In genomic region chr12:72274926-72275325, GRCh38 we compare ENCODE assay signal across 12 cellular contexts. TPM values are rescaled to one million over a fixed set of nuclear protein-coding genes. Genes with fewer than 3 reads are reported as not detected.
DNase-seq lines count a peak whose midpoint lies in the region; ATAC-seq and TF ChIP-seq lines count a peak whose summit lies in the region.
"Had no signal": no experiment of that assay in that cellular context is flagged by ENCODE, and none has a peak within 500 bp of the region (broad histone marks: within the 10 kb centered on the region; RNA-seq: fewer than 3 reads in every experiment).

No MANE protein-coding gene starts in this region.

- no peaks in the 10 kb centered on the region for H3K27me3 ChIP-seq in ovary

- peak; percentile 25 for TF ChIP-seq POLR2A in ovary (IDR thresholded peaks at IDR 0.05)

- H3K4me1 ChIP-seq in ovary (ENCODE audit: insufficient read depth): peaks cover 5% of the 10 kb centered on the region

- TF ChIP-seq EP300 in ovary (IDR thresholded peaks at IDR 0.05): no peak

- in situ Hi-C loops in GM13977 (cut with MboI; ENCODE audit: low pct_unique_long_range_greater_than_20kb, low sequenced_read_pairs, unreplicated experiment): no loop called here

- no peak for TF ChIP-seq CTCF in epithelial cell of proximal tubule (conservative IDR thresholded peaks at IDR 0.05; ENCODE audit: low read depth, low read length)
- TF ChIP-seq CTCF in ovary (IDR thresholded peaks at IDR 0.05): no peak
- no peak for TF ChIP-seq CTCF in GM13977 (IDR thresholded peaks at IDR 0.05; ENCODE audit: extremely low read depth, insufficient read depth, missing control alignments)

- H3K4me3 ChIP-seq in epithelial cell of proximal tubule (ENCODE audit: low read depth, low read length): peak overlapping the region; percentile 90
- peak overlapping the region; percentile 60 for H3K4me3 ChIP-seq in ovary

- DNase-seq in AML-193 (lab: John Stamatoyannopoulos, UW) (peak; percentile 17 to 35), NOMO-1 (lab: John Stamatoyannopoulos, UW; ENCODE audit: unreplicated experiment in 2 of 2) (peak; percentile 57 to 89), epithelial cell of proximal tubule (ENCODE audit: low read depth) (no peak), ovary (peak in 2 of 5 donors; percentile 7 to 20), GM13977 (ENCODE audit: low spot score) (no peak), T-helper 1 cell (no peak)
- DNase-seq: CD4-positive, CD25-positive, alpha-beta regulatory T cell; effector CD4-positive, alpha-beta T cell; NCI-H1694; T-helper 2 cell had no signal

- H3K27ac ChIP-seq in ovary: peak overlapping the region in 1 of 2 donors; percentile 93

- no peaks in the 10 kb centered on the region for H3K36me3 ChIP-seq in ovary

- H3K9me3 ChIP-seq in ovary: no peaks in the 10 kb centered on the region

- 30 to 52% (median 45%) methylated on average over 1 of the region's 1 CpG for WGBS in ovary, 3 donors

- intact Hi-C loops in ovary (cut with DNase I): no loop called here

- ATAC-seq in HG03025 (IDR thresholded peaks at IDR 0.05; ENCODE audit: low FRiP score, unreplicated experiment) (no peak), HG02798 (IDR thresholded peaks at IDR 0.05; ENCODE audit: poor library complexity, unreplicated experiment) (no peak)

RNA-seq across cellular contexts. Expression of gene TRHDE, which starts 2.8 kb away (rescaled TPM):
- total RNA-seq in epithelial cell of proximal tubule (25.9 and 26.9 TPM in 2 replicates), ovary (10 to 100 TPM in 6 of 7 donors, 1 to 10 TPM in 1; 10.0 to 35.5 (median 18.4) TPM)
- polyA plus RNA-seq in ovary: 1 to 10 TPM; 3.4 to 4.0 TPM
- total RNA-seq: CD4-positive, CD25-positive, alpha-beta regulatory T cell had no signal
- polyA plus RNA-seq: CD4-positive, CD25-positive, alpha-beta regulatory T cell had no signal

Comparison
In these comparisons a context has a peak if more than half of its experiments do, and no peak if none do; other contexts are left out.
1. DNase-seq: peak in AML-193 (2 of 2) and NOMO-1 (2 of 2); none in epithelial cell of proximal tubule (single experiment), GM13977 (single experiment) and T-helper 1 cell (0 of 5).